Comparison of ENCODE assay signal across 2 cellular contexts in the genomic region with DNA sequence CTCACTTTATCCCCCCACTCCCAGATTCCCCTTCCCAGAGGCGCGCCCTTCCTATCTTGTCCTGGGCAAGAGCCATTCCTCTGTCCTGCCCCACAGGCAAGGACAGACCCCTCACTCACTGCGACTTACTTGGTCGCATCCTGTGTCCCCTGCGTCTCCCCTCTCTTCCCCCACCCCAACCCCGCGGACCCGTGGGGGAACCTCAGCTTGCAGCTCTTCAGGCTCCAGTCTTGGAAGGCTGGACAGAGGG.
TF ChIP-seq lines count a peak whose summit lies in the region.

No MANE protein-coding gene starts in this region.

TF ChIP-seq in IMR-90, 13 proteins besides CTCF, POLR2A, EP300 and RAD21 (continued from another document):
- TF ChIP-seq MXI1 (IDR thresholded peaks at IDR 0.05; ENCODE audit: borderline replicate concordance, low read depth, low read length) (no peak), SMC3 (IDR thresholded peaks at IDR 0.05; ENCODE audit: low read depth, low read length) (no peak), CHD1 (IDR thresholded peaks at IDR 0.05; ENCODE audit: low read depth, low read length) (no peak), BHLHE40 (IDR thresholded peaks at IDR 0.05; ENCODE audit: low read depth, low read length) (no peak), FOS (IDR thresholded peaks at IDR 0.05; ENCODE audit: low read depth, low read length) (no peak), MAFK (IDR thresholded peaks at IDR 0.05; ENCODE audit: low read depth, low read length) (no peak), RCOR1 (IDR thresholded peaks at IDR 0.05; ENCODE audit: insufficient replicate concordance, low read length) (no peak), MAZ (IDR thresholded peaks at IDR 0.05; ENCODE audit: borderline replicate concordance, low read depth, low read length) (no peak)
- TF ChIP-seq, protein P1, sequence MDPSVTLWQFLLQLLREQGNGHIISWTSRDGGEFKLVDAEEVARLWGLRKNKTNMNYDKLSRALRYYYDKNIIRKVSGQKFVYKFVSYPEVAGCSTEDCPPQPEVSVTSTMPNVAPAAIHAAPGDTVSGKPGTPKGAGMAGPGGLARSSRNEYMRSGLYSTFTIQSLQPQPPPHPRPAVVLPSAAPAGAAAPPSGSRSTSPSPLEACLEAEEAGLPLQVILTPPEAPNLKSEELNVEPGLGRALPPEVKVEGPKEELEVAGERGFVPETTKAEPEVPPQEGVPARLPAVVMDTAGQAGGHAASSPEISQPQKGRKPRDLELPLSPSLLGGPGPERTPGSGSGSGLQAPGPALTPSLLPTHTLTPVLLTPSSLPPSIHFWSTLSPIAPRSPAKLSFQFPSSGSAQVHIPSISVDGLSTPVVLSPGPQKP (IDR thresholded peaks at IDR 0.05; ENCODE audit: borderline replicate concordance, low read depth, low read length): no peak
- TF ChIP-seq, protein P2, sequence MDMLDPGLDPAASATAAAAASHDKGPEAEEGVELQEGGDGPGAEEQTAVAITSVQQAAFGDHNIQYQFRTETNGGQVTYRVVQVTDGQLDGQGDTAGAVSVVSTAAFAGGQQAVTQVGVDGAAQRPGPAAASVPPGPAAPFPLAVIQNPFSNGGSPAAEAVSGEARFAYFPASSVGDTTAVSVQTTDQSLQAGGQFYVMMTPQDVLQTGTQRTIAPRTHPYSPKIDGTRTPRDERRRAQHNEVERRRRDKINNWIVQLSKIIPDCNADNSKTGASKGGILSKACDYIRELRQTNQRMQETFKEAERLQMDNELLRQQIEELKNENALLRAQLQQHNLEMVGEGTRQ (IDR thresholded peaks at IDR 0.05; ENCODE audit: low read depth, low read length): no peak
TF ChIP-seq in IMR-90: peak in this region for 0.

TF ChIP-seq in liver, 16 proteins besides CTCF, POLR2A, EP300 and RAD21:
- TF ChIP-seq, protein P3, sequence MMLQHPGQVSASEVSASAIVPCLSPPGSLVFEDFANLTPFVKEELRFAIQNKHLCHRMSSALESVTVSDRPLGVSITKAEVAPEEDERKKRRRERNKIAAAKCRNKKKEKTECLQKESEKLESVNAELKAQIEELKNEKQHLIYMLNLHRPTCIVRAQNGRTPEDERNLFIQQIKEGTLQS (IDR thresholded peaks at IDR 0.05): no peak
- TF ChIP-seq TAF1 (conservative IDR thresholded peaks at IDR 0.05) (no peak), FOXA2 (IDR thresholded peaks at IDR 0.05) (no peak), GABPA (IDR thresholded peaks at IDR 0.05 in 1 of 2, conservative IDR thresholded peaks at IDR 0.05 in 1 of 2) (no peak), FOXA1 (IDR thresholded peaks at IDR 0.05) (no peak), RXRA (IDR thresholded peaks at IDR 0.05) (no peak), HNF4G (IDR thresholded peaks at IDR 0.05) (no peak), HNF4A (conservative IDR thresholded peaks at IDR 0.05) (no peak), JUND (IDR thresholded peaks at IDR 0.05) (no peak), EGR1 (IDR thresholded peaks at IDR 0.05; ENCODE audit: low read depth in 2 of 2) (no peak), YY1 (IDR thresholded peaks at IDR 0.05) (no peak), SP1 (IDR thresholded peaks at IDR 0.05) (no peak), NR2F2 (IDR thresholded peaks at IDR 0.05) (no peak)
- TF ChIP-seq, protein P4, sequence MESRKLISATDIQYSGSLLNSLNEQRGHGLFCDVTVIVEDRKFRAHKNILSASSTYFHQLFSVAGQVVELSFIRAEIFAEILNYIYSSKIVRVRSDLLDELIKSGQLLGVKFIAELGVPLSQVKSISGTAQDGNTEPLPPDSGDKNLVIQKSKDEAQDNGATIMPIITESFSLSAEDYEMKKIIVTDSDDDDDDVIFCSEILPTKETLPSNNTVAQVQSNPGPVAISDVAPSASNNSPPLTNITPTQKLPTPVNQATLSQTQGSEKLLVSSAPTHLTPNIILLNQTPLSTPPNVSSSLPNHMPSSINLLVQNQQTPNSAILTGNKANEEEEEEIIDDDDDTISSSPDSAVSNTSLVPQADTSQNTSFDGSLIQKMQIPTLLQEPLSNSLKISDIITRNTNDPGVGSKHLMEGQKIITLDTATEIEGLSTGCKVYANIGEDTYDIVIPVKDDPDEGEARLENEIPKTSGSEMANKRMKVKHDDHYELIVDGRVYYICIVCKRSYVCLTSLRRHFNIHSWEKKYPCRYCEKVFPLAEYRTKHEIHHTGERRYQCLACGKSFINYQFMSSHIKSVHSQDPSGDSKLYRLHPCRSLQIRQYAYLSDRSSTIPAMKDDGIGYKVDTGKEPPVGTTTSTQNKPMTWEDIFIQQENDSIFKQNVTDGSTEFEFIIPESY (IDR thresholded peaks at IDR 0.05): no peak
- TF ChIP-seq, protein P5, sequence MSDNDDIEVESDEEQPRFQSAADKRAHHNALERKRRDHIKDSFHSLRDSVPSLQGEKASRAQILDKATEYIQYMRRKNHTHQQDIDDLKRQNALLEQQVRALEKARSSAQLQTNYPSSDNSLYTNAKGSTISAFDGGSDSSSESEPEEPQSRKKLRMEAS (IDR thresholded peaks at IDR 0.05): no peak
- TF ChIP-seq, protein P6, sequence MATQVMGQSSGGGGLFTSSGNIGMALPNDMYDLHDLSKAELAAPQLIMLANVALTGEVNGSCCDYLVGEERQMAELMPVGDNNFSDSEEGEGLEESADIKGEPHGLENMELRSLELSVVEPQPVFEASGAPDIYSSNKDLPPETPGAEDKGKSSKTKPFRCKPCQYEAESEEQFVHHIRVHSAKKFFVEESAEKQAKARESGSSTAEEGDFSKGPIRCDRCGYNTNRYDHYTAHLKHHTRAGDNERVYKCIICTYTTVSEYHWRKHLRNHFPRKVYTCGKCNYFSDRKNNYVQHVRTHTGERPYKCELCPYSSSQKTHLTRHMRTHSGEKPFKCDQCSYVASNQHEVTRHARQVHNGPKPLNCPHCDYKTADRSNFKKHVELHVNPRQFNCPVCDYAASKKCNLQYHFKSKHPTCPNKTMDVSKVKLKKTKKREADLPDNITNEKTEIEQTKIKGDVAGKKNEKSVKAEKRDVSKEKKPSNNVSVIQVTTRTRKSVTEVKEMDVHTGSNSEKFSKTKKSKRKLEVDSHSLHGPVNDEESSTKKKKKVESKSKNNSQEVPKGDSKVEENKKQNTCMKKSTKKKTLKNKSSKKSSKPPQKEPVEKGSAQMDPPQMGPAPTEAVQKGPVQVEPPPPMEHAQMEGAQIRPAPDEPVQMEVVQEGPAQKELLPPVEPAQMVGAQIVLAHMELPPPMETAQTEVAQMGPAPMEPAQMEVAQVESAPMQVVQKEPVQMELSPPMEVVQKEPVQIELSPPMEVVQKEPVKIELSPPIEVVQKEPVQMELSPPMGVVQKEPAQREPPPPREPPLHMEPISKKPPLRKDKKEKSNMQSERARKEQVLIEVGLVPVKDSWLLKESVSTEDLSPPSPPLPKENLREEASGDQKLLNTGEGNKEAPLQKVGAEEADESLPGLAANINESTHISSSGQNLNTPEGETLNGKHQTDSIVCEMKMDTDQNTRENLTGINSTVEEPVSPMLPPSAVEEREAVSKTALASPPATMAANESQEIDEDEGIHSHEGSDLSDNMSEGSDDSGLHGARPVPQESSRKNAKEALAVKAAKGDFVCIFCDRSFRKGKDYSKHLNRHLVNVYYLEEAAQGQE (IDR thresholded peaks at IDR 0.05): no peak
